In the genomic region with DNA sequence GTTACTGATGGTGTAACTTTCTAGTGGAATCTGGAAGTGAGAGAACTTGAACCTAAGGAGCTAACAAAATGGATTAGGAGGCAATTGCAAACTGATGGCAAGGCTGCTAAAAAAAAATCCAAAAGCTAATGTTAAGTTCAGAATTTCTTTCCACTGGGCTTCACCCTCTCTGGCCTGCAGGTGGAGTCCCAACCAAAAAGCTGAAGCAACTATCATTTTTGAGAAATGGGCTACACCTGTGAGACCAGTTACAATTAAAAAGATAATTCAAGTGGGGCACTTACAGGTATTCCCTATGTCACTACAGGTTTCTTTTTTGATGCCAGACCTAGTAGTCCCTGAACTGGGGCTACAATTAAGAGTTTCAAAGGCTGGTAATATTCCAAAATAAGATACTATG, we compare ENCODE assay signal across 8 cellular contexts.
DNase-seq lines count a peak whose midpoint lies in the region; ATAC-seq, FAIRE-seq and TF ChIP-seq lines count a peak whose summit lies in the region.
"Had no signal": no experiment of that assay in that cellular context is flagged by ENCODE, and none has a peak within 500 bp of the region (broad histone marks: within the 10 kb centered on the region; RNA-seq: fewer than 3 reads in every experiment).

No MANE protein-coding gene starts in this region.

- peak; percentile 31 for TF ChIP-seq CTCF in neural cell (IDR thresholded peaks at IDR 0.05; ENCODE audit: poor library complexity, severe bottlenecking)

- H3K9me2 ChIP-seq in neural cell (ENCODE audit: insufficient read depth, low read length): no peaks in the 10 kb centered on the region

- no peak overlapping the region for H3K4me2 ChIP-seq in neural cell (ENCODE audit: low read length)

- H3K27ac ChIP-seq in neural cell (ENCODE audit: low read length): no peak overlapping the region

- no peaks in the 10 kb centered on the region for H3F3A ChIP-seq in neural cell (ENCODE audit: insufficient read depth, low read length, poor library complexity, severe bottlenecking)

- H3K9ac ChIP-seq in neural cell (ENCODE audit: low read length): no peak overlapping the region

- no peaks in the 10 kb centered on the region for H3K9me3 ChIP-seq in neural cell (ENCODE audit: low read length)

- H3K27me3 ChIP-seq in neural cell (ENCODE audit: insufficient read depth, low read depth, low read length): no peaks in the 10 kb centered on the region

- H3K36me3 ChIP-seq in neural cell (ENCODE audit: insufficient read depth, low read length): no peaks in the 10 kb centered on the region

- no peak for TF ChIP-seq POLR2A in GM12891 (IDR thresholded peaks at IDR 0.05; ENCODE audit: low read depth, low read length)

- TF ChIP-seq EP300 in neural cell (conservative IDR thresholded peaks at IDR 0.05; ENCODE audit: poor library complexity, severe bottlenecking): no peak

- no peak overlapping the region for H2AFZ ChIP-seq in neural cell (ENCODE audit: low read depth, low read length)

- peak; percentile 67 for ATAC-seq in HG03521 (IDR thresholded peaks at IDR 0.05; ENCODE audit: unreplicated experiment)
- ATAC-seq in HG02981 (IDR thresholded peaks at IDR 0.05; ENCODE audit: unreplicated experiment): no peak
- no peak for ATAC-seq in GM18870 (IDR thresholded peaks at IDR 0.05; ENCODE audit: unreplicated experiment)
- ATAC-seq: left colon had no signal

- in situ Hi-C loops in T47D (cut with HindIII; ENCODE audit: low pct_unique_long_range_greater_than_20kb, low sequenced_read_pairs): no loop called here

- no peak for TF ChIP-seq RAD21 in neural cell (conservative IDR thresholded peaks at IDR 0.05)

- no peaks in the 10 kb centered on the region for H3K79me2 ChIP-seq in neural cell (replicated peaks; ENCODE audit: insufficient read depth, low read length)

- H4K20me1 ChIP-seq in neural cell (ENCODE audit: insufficient read depth): no peaks in the 10 kb centered on the region

- no peak overlapping the region for H3K4me3 ChIP-seq in neural cell (ENCODE audit: low read length)

- DNase-seq in GM12891 (ENCODE audit: insufficient read length, low spot score) (no peak), T47D (ENCODE audit: low read depth in 1 of 2, low spot score in 1 of 2) (peak; percentile 7 to 47), HCEC 1CT (no peak)

- FAIRE-seq in GM12891 (lab: Jason Lieb, UNC): peak; percentile 54

TF ChIP-seq in GM12891, 5 proteins besides CTCF, POLR2A, EP300 and RAD21:
- no peak for TF ChIP-seq POLR2AphosphoS5 (IDR thresholded peaks at IDR 0.05; ENCODE audit: low read depth, low read length)
- TF ChIP-seq POU2F2 (IDR thresholded peaks at IDR 0.05; ENCODE audit: low read depth, low read length): no peak
- no peak for TF ChIP-seq PAX5 (IDR thresholded peaks at IDR 0.05; ENCODE audit: insufficient read depth, low read length, severe bottlenecking)
- TF ChIP-seq SPI1 (IDR thresholded peaks at IDR 0.05; ENCODE audit: low read depth, low read length): no peak
- TF ChIP-seq TAF1 (IDR thresholded peaks at IDR 0.05; ENCODE audit: low read depth, low read length): no peak

TF ChIP-seq in neural cell, 6 proteins besides CTCF, POLR2A, EP300 and RAD21:
- TF ChIP-seq POLR2AphosphoS5 (IDR thresholded peaks at IDR 0.05): no peak
- no peak for TF ChIP-seq MXI1 (conservative IDR thresholded peaks at IDR 0.05; ENCODE audit: poor library complexity, severe bottlenecking)
- no peak for TF ChIP-seq REST (IDR thresholded peaks at IDR 0.05; ENCODE audit: borderline replicate concordance)
- no peak for TF ChIP-seq SMC3 (conservative IDR thresholded peaks at IDR 0.05; ENCODE audit: poor library complexity)
- no peak for TF ChIP-seq TAF1 (IDR thresholded peaks at IDR 0.05; ENCODE audit: low read depth)
- no peak for TF ChIP-seq EZH2 (IDR thresholded peaks at IDR 0.05; ENCODE audit: borderline replicate concordance, insufficient read depth, low read length, poor library complexity, severe bottlenecking)
TF ChIP-seq in neural cell: peak in this region for 0.

Comparison
In these comparisons a context has a peak if more than half of its experiments do, and no peak if none do; other contexts are left out.
1. DNase-seq: peak in T47D (2 of 2); none in GM12891 (single experiment) and HCEC 1CT (single experiment).